In genomic region chr7:100684534-100685042, GRCh38 we compare ENCODE assay signal across 19 cellular contexts. TPM values are rescaled to one million over a fixed set of nuclear protein-coding genes. Genes with fewer than 3 reads are reported as not detected.
DNase-seq lines count a peak whose midpoint lies in the region; ATAC-seq and TF ChIP-seq lines count a peak whose summit lies in the region.
"Had no signal": no experiment of that assay in that cellular context is flagged by ENCODE, and none has a peak within 500 bp of the region (broad histone marks: within the 10 kb centered on the region; RNA-seq: fewer than 3 reads in every experiment).

No MANE protein-coding gene starts in this region.

- peaks cover 35% of the 10 kb centered on the region for H3K4me1 ChIP-seq in left ventricle myocardium inferior
- H3K4me1 ChIP-seq in thyroid gland = peaks cover 0 to 6% of the 10 kb centered on the region in 2 donors
- H3K4me1 ChIP-seq: SJCRH30 had no signal

- no peak for TF ChIP-seq CTCF in left ventricle myocardium inferior (IDR thresholded peaks at IDR 0.05; ENCODE audit: borderline replicate concordance)
- no peak for TF ChIP-seq CTCF in GM20000 (IDR thresholded peaks at IDR 0.05; ENCODE audit: extremely low read depth, missing control alignments)
- TF ChIP-seq CTCF in thyroid gland (IDR thresholded peaks at IDR 0.05) = no peak

- H3K4me3 ChIP-seq in left ventricle myocardium inferior (no peak overlapping the region), thyroid gland (replicated peaks in 1 of 3) (no peak overlapping the region)
- H3K4me3 ChIP-seq: BLaER1 treated with 17β-estradiol and CSF1 and Interleukin-3, amounts not matched to agents 10 nM and 100 nM; SJCRH30 had no signal

- DNase-seq in cardiac septum (ENCODE audit: low spot score) (peak; percentile 46), left ventricle myocardium inferior (no peak), GM20000 (ENCODE audit: low spot score) (peak; percentile 23), iPS-NIHi11 (ENCODE audit: low spot score) (peak; percentile 8), thyroid gland (no peak)
- DNase-seq: 8988T; CD8-positive, alpha-beta memory T cell; DMS79 treated with DMSO at 0.1 percent for 48 hours; KG1; NCI-H1436 treated with DMSO at 0.1 percent for 48 hours; NCI-H2029 treated with DMSO at 0.1 percent for 48 hours; NCI-H2171 treated with DMSO at 0.1 percent for 48 hours; NCI-H748 treated with DMSO at 0.1 percent for 48 hours; RPMI8226; SJCRH30 had no signal

- H3K27me3 ChIP-seq in left ventricle myocardium inferior (ENCODE audit: low read depth) (no peaks in the 10 kb centered on the region), thyroid gland (no peaks in the 10 kb centered on the region)
- H3K27me3 ChIP-seq: BLaER1 treated with 17β-estradiol and CSF1 and Interleukin-3, amounts not matched to agents 10 nM and 100 nM; SJCRH30 had no signal

- no peak for TF ChIP-seq POLR2A in thyroid gland (IDR thresholded peaks at IDR 0.05)

- H3K27ac ChIP-seq in left ventricle myocardium inferior (replicated peaks) = no peak overlapping the region
- no peak overlapping the region for H3K27ac ChIP-seq in thyroid gland
- H3K27ac ChIP-seq: BLaER1 treated with 17β-estradiol and CSF1 and Interleukin-3, amounts not matched to agents 10 nM and 100 nM; SJCRH30 had no signal

- intact Hi-C loops in cardiac septum (cut with DNase I) = no loop called here
- intact Hi-C loops in left ventricle myocardium inferior (cut with micrococcal nuclease) = no loop called here
- intact Hi-C loops in thyroid gland (cut with DNase I) = loop anchor here (5.0 to 10.0 kb wide), 2 partner anchors 117 to 220 kb away; partner anchors contain the start of gene SPACDR

- H3K36me3 ChIP-seq in left ventricle myocardium inferior = peaks cover 84% of the 10 kb centered on the region
- H3K36me3 ChIP-seq in thyroid gland = peaks cover 73 to 76% of the 10 kb centered on the region in 2 donors

- ATAC-seq in HG03432 (IDR thresholded peaks at IDR 0.05; ENCODE audit: unreplicated experiment) = no peak

- 93 to 95% methylated on average over 13 to 16 of the region's 16 CpGs for WGBS in thyroid gland, 2 donors

- no peaks in the 10 kb centered on the region for H3K9me3 ChIP-seq in left ventricle myocardium inferior (replicated peaks)
- no peaks in the 10 kb centered on the region for H3K9me3 ChIP-seq in thyroid gland
- H3K9me3 ChIP-seq: BLaER1 treated with 17β-estradiol and CSF1 and Interleukin-3, amounts not matched to agents 10 nM and 100 nM; SJCRH30 had no signal

RNA-seq across cellular contexts. Expression of gene GIGYF1, which starts 9.5 kb away (rescaled TPM):
- total RNA-seq in cardiac septum (23.9 TPM), left ventricle myocardium inferior (24.5 TPM), thyroid gland (10 to 100 TPM; 30.5 to 46.9 (median 35.3) TPM)

RNA-seq across cellular contexts. Expression of gene GNB2, which starts 11.0 kb away (rescaled TPM):
- total RNA-seq in cardiac septum (123 TPM), left ventricle myocardium inferior (98.3 TPM), thyroid gland (100 to 1,000 TPM; 168 to 221 (median 186) TPM)

RNA-seq across cellular contexts. Expression of gene POP7, which starts 21.3 kb away (rescaled TPM):
- total RNA-seq in cardiac septum = 25.1 TPM
- 30.6 TPM for total RNA-seq in left ventricle myocardium inferior
- 10 to 100 TPM; 15.8 to 44.8 (median 21.0) TPM for total RNA-seq in thyroid gland

RNA-seq across cellular contexts. Expression of gene ACTL6B, which starts 28.3 kb away (rescaled TPM):
- total RNA-seq in cardiac septum = not detected
- not detected for total RNA-seq in left ventricle myocardium inferior
- total RNA-seq in thyroid gland = under 1 TPM in 1 of 4 donors, not detected in 3; 0.93 TPM
- total RNA-seq: CD8-positive, alpha-beta memory T cell; NCI-H460; SJCRH30 had no signal

RNA-seq across cellular contexts. Expression of gene EPO, which starts 35.7 kb away (rescaled TPM):
- total RNA-seq in cardiac septum (not detected), left ventricle myocardium inferior (not detected), thyroid gland (not detected)
- total RNA-seq: G401, NCI-H460, SJCRH30 had no signal

Comparison
In these comparisons a context has a peak if more than half of its experiments do, and no peak if none do; other contexts are left out.
1. DNase-seq: peak in cardiac septum (single experiment), GM20000 (single experiment) and iPS-NIHi11 (single experiment); none in left ventricle myocardium inferior (single experiment) and thyroid gland (0 of 2).